17 cellular contexts compared by ENCODE assay signal in the genomic region with DNA sequence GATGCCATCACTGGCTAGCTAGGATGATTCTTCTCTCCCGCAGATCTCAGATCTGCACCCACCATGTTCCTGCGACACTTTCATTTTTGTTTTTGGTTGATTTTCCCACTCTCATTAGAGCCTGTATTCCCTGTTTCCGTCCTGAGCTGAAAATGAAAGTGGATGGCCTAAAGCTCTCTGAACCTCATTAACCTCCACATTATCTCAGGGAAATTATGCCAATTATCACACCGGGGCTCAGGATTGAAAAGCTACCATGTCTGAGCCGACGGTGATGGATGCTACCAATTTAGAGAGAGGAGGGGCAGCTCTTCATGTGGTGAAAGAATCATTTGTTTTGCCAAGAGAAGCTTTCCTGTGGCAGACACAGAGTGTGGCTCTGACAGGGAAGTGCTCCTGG.
A peak's percentile ranks its signal among the peaks of the same experiment; 100 is the strongest.
DNase-seq lines count a peak whose midpoint lies in the region; ATAC-seq and TF ChIP-seq lines count a peak whose summit lies in the region.
"Had no signal": no experiment of that assay in that cellular context is flagged by ENCODE, and none has a peak within 500 bp of the region (broad histone marks: within the 10 kb centered on the region; RNA-seq: fewer than 3 reads in every experiment).

No MANE protein-coding gene starts in this region.

- peaks cover 12% of the 10 kb centered on the region for H3K4me1 Mint-ChIP-seq in neural crest cell
- H3K4me1 Mint-ChIP-seq: activated CD4-positive, alpha-beta T cell treated with anti-CD3 and anti-CD28 coated beads for 36 hours had no signal

- peaks cover 2% of the 10 kb centered on the region for H3K9me3 Mint-ChIP-seq in neural crest cell

- CTCF ChIA-PET in A673 (lab: Charles Lee) = no interaction called here

- H3K27ac Mint-ChIP-seq in neural crest cell (ENCODE audit: unreplicated experiment) = peak overlapping the region; percentile 12
- H3K27ac Mint-ChIP-seq: activated CD4-positive, alpha-beta T cell treated with anti-CD3 and anti-CD28 coated beads for 36 hours; activated naive CD8-positive, alpha-beta T cell; T-helper 1 cell treated with Interleukin-12 subunit alpha and Interleukin-12 subunit beta and Interleukin-4 antibody, amounts not matched to agents 30 μg/mL and 1 μg/mL, for 36 hours had no signal

- H3K27ac ChIP-seq in A673 (ENCODE audit: low read depth, low read length, poor library complexity, severe bottlenecking) (no peak overlapping the region), coronary artery (no peak overlapping the region)

- no peak for TF ChIP-seq CTCF in A673 (conservative IDR thresholded peaks at IDR 0.05; ENCODE audit: low read depth, low read length)
- no peak for TF ChIP-seq CTCF in HFF-Myc (IDR thresholded peaks at IDR 0.05; ENCODE audit: low read depth, low read length, missing control alignments)
- TF ChIP-seq CTCF in coronary artery (IDR thresholded peaks at IDR 0.05) = no peak
- TF ChIP-seq CTCF in neural crest cell (conservative IDR thresholded peaks at IDR 0.05) = no peak

- no peaks in the 10 kb centered on the region for H3K27me3 ChIP-seq in A673 (replicated peaks; ENCODE audit: insufficient read depth, low read depth, low read length, poor library complexity)
- H3K27me3 ChIP-seq: left lung, testis had no signal

- no peak for ATAC-seq in stimulated activated naive CD8-positive, alpha-beta T cell treated with anti-CD3 and anti-CD28 coated beads, Interleukin-15, Interleukin-2, amounts not matched to agents 100 U/mL and 50 U/mL, for 24 hours
- no peak for ATAC-seq in GM18505 (IDR thresholded peaks at IDR 0.05; ENCODE audit: unreplicated experiment)
- ATAC-seq: activated CD4-positive, alpha-beta T cell treated with anti-CD3 and anti-CD28 coated beads for 36 hours; left lung; PC-3 had no signal

- no peaks in the 10 kb centered on the region for H3K36me3 ChIP-seq in A673 (ENCODE audit: insufficient read depth, low read length, poor library complexity, severe bottlenecking)
- H3K36me3 ChIP-seq: left lung had no signal

- BruUV-seq in A673 (replicated peaks; lab: Mats Ljungman, UMichigan) = no TSS peak

- no peak for DNase-seq in A673 (ENCODE audit: low spot score)
- DNase-seq in HFF-Myc (ENCODE audit: extremely low read depth, low read depth) = no peak
- no peak for DNase-seq in coronary artery (ENCODE audit: low spot score)
- no peak for DNase-seq in neural crest cell (ENCODE audit: low read depth, low spot score)
- DNase-seq in stimulated activated naive CD8-positive, alpha-beta T cell treated with anti-CD3 and anti-CD28 coated beads, Interleukin-15, Interleukin-2, amounts not matched to agents 100 U/mL and 50 U/mL, for 24 hours = no peak
- DNase-seq in globus pallidus (ENCODE audit: low spot score) = no peak
- no peak for DNase-seq in COLO668 (lab: John Stamatoyannopoulos, UW; ENCODE audit: unreplicated experiment)
- DNase-seq: activated CD4-positive, alpha-beta T cell treated with anti-CD3 and anti-CD28 coated beads for 36 hours; activated T-cell treated with anti-CD3 and anti-CD28 coated beads for 4 hours; cerebellar nuclear complex; left lung; PC-3; stimulated activated CD4-positive, alpha-beta T cell treated with anti-CD3 and anti-CD28 coated beads, Interleukin-15, amount 100 ng/mL, for 24 hours; testis had no signal

- H3K4me1 ChIP-seq in A673 (ENCODE audit: insufficient read depth, low read length, poor library complexity, severe bottlenecking) = peaks cover 2% of the 10 kb centered on the region
- H3K4me1 ChIP-seq: left lung, testis had no signal

- H3K9me3 ChIP-seq in A673 (ENCODE audit: low read depth, low read length, poor library complexity, severe bottlenecking) = no peaks in the 10 kb centered on the region
- H3K9me3 ChIP-seq: testis had no signal

- intact Hi-C loops in A673 (cut with micrococcal nuclease; ENCODE audit: unreplicated experiment) = no loop called here

- H3K36me3 Mint-ChIP-seq in neural crest cell (ENCODE audit: low read depth) = no peaks in the 10 kb centered on the region
- H3K36me3 Mint-ChIP-seq: activated naive CD8-positive, alpha-beta T cell had no signal

- H3K4me3 ChIP-seq in A673 (ENCODE audit: low read depth, low read length, poor library complexity, severe bottlenecking) (peak overlapping the region; percentile 8), HFF-Myc (replicated peaks; ENCODE audit: low read depth, low read length) (0 out of 2 replicates have a peak overlapping the region, but pooled peaks have one; percentile 11), coronary artery (peak overlapping the region; percentile 51)
- H3K4me3 ChIP-seq: left lung, testis had no signal

- H3K4me3 Mint-ChIP-seq in neural crest cell = no peak overlapping the region
- H3K4me3 Mint-ChIP-seq: activated CD4-positive, alpha-beta T cell treated with anti-CD3 and anti-CD28 coated beads for 36 hours; activated naive CD8-positive, alpha-beta T cell; T-helper 1 cell treated with Interleukin-12 subunit alpha and Interleukin-12 subunit beta and Interleukin-4 antibody, amounts not matched to agents 30 μg/mL and 1 μg/mL, for 36 hours had no signal

- no peak for TF ChIP-seq POLR2A in GM18505 (IDR thresholded peaks at IDR 0.05; ENCODE audit: borderline replicate concordance, extremely low read depth, insufficient read depth, insufficient read length)

- peaks cover 3% of the 10 kb centered on the region for H3K27me3 Mint-ChIP-seq in neural crest cell (ENCODE audit: low read depth)
- H3K27me3 Mint-ChIP-seq: activated CD4-positive, alpha-beta T cell treated with anti-CD3 and anti-CD28 coated beads for 36 hours; activated naive CD8-positive, alpha-beta T cell had no signal

- POLR2A ChIA-PET in A673 (lab: Charles Lee; ENCODE audit: low non-redundant PET) = no interaction called here
